In the genomic region with DNA sequence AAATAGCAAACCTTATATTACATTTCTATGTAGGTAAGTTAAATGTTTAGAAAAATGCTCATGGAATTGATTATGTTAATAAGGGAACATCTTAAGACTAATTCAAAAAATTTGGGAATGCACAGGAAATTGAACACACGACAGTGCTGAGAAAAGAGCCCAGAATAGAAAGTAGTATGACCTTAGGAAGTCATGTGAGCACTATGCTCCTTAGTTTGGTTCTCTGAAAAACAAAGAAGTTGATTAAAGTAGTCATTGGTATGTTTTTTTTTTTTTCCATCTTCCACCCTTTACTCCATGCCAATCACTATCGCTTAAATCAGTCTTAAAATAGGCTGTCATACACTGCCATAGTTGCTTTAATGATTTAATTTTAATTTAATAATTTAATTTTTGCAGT, we compare ENCODE assay signal across 20 cellular contexts.
DNase-seq lines count a peak whose midpoint lies in the region; FAIRE-seq and TF ChIP-seq lines count a peak whose summit lies in the region.
"Had no signal": no experiment of that assay in that cellular context is flagged by ENCODE, and none has a peak within 500 bp of the region (broad histone marks: within the 10 kb centered on the region; RNA-seq: fewer than 3 reads in every experiment).

No MANE protein-coding gene starts in this region.

- no peak for TF ChIP-seq CTCF in D721Med (IDR thresholded peaks at IDR 0.05; ENCODE audit: insufficient read depth, missing control alignments)

- peak; percentile 29 for FAIRE-seq in D721Med (lab: Jason Lieb, UNC)
- FAIRE-seq: G401.6, GM12878, GM12892, GM19239 had no signal

- in situ Hi-C loops in SK-MEL-5 (cut with HindIII; ENCODE audit: low pct_unique_long_range_greater_than_20kb, low sequenced_read_pairs) = no loop called here

- DNase-seq in D721Med (ENCODE audit: insufficient read length, low spot score) (no peak), SK-MEL-5 (ENCODE audit: low read depth, low spot score) (peak; percentile 65), NCI-H1105 (lab: John Stamatoyannopoulos, UW) (no peak), GM03348 (ENCODE audit: low spot score) (no peak), D341Med (ENCODE audit: low spot score) (no peak)
- DNase-seq: 8988T; ACHN; BE2C; C1 segment of cervical spinal cord; Caco-2; Calu3; CD4-positive, alpha-beta memory T cell; CD4-positive, CD25-positive, alpha-beta regulatory T cell; CD8-positive, alpha-beta memory T cell; DMS79 treated with DMSO at 0.1 percent for 48 hours; GF-D8 had no signal
